ENCODE assay signal across 8 cellular contexts in the genomic region with DNA sequence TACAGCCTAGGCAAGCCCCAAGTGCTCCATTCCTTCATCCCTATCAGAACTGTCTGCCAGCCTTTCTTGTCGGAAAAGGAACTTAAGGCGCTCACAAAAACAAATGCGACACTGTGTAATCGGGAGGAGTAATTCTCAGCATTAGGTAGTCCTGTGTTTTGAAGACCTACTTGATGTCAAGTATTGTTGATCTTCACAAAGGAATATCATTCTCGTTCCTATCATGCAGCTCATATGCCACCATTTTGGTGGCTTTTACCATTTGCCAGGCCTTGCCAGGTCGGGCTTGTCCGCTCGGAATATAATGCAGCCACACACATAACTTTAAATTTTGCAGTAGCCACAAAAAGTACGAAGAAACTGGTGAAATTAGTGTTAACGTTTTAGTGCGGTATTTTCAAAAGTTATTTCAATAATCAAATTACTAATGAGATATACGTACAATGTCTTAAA. TPM values are rescaled to one million over a fixed set of nuclear protein-coding genes. Genes with fewer than 3 reads are reported as not detected.
A peak's percentile ranks its signal among the peaks of the same experiment; 100 is the strongest.
DNase-seq lines count a peak whose midpoint lies in the region; FAIRE-seq and TF ChIP-seq lines count a peak whose summit lies in the region.

No MANE protein-coding gene starts in this region.

- peak overlapping the region; percentile 100 for H3K4me3 Mint-ChIP-seq in activated naive CD8-positive, alpha-beta T cell

- H3K9me3 Mint-ChIP-seq in activated naive CD8-positive, alpha-beta T cell (ENCODE audit: low read depth), result no peaks in the 10 kb centered on the region

- peak; percentile 58 for FAIRE-seq in D721Med (lab: Jason Lieb, UNC)

- no peak for TF ChIP-seq CTCF in D721Med (IDR thresholded peaks at IDR 0.05; ENCODE audit: insufficient read depth, missing control alignments)

- peaks cover 4% of the 10 kb centered on the region for H3K36me3 Mint-ChIP-seq in activated naive CD8-positive, alpha-beta T cell

- H3K27ac Mint-ChIP-seq in activated naive CD8-positive, alpha-beta T cell, result peak overlapping the region; percentile 100

- peak overlapping the region; percentile 96 for H3K27ac ChIP-seq in substantia nigra (ENCODE audit: low read depth, low read length, poor library complexity, severe bottlenecking)

- DNase-seq in D721Med (ENCODE audit: insufficient read length, low spot score), result no peak
- peak; percentile 43 for DNase-seq in HT-29 (ENCODE audit: low spot score)
- DNase-seq in iPS-NIHi11 (ENCODE audit: low spot score), result peak; percentile 15
- peak in 1 of 49 donors; percentile 17 for DNase-seq in substantia nigra (lab: John Stamatoyannopoulos, UW)
- DNase-seq in putamen (ENCODE audit: low spot score), result no peak
- no peak for DNase-seq in 8988T
- no peak for DNase-seq in SIG-M5 (lab: John Stamatoyannopoulos, UW)

- peaks cover 22% of the 10 kb centered on the region for H3K4me1 Mint-ChIP-seq in activated naive CD8-positive, alpha-beta T cell (ENCODE audit: low read depth)

- peaks cover 3% of the 10 kb centered on the region for H3K27me3 Mint-ChIP-seq in activated naive CD8-positive, alpha-beta T cell

RNA-seq across cellular contexts. Expression of a gene that starts 0.9 kb away (rescaled TPM):
- 27.8 and 32.2 TPM in 2 replicates for total RNA-seq in HT-29 (2014; rRNA removed; shearing (Covaris generic))

Comparison
In these comparisons a context has a peak if more than half of its experiments do, and no peak if none do; other contexts are left out.
1. DNase-seq: peak in HT-29 (single experiment) and iPS-NIHi11 (single experiment); none in D721Med (single experiment), putamen (single experiment), 8988T (single experiment) and SIG-M5 (single experiment).